Comparison of ENCODE assay signal across 15 cellular contexts in genomic region chr11:130476922-130477491, GRCh38. TPM values are rescaled to one million over a fixed set of nuclear protein-coding genes. Genes with fewer than 3 reads are reported as not detected.
A peak's percentile ranks its signal among the peaks of the same experiment; 100 is the strongest.
DNase-seq lines count a peak whose midpoint lies in the region; ATAC-seq and TF ChIP-seq lines count a peak whose summit lies in the region.
"Had no signal": no experiment of that assay in that cellular context is flagged by ENCODE, and none has a peak within 500 bp of the region (broad histone marks: within the 10 kb centered on the region; RNA-seq: fewer than 3 reads in every experiment).

No MANE protein-coding gene starts in this region.

- DNase-seq in activated naive CD8-positive, alpha-beta T cell treated with anti-CD3 and anti-CD28 coated beads for 36 hours = no peak
- DNase-seq in activated naive CD8-positive, alpha-beta T cell treated with anti-CD3 and anti-CD28 coated beads, Interleukin-2, amount 50 U/mL, for 24 hours = no peak
- peak in 2 of 5 donors; percentile 29 to 68 for DNase-seq in heart left ventricle
- DNase-seq in neural crest cell (ENCODE audit: low read depth, low spot score) = no peak
- DNase-seq in upper lobe of left lung = peak in 1 of 2 donors; percentile 65
- no peak for DNase-seq in DMS79 treated with DMSO at 0.1 percent for 48 hours (lab: John Stamatoyannopoulos, UW)
- no peak for DNase-seq in natural killer cell
- no peak for DNase-seq in COLO668 (lab: John Stamatoyannopoulos, UW; ENCODE audit: unreplicated experiment)
- DNase-seq: activated CD4-positive, alpha-beta T cell treated with anti-CD3 and anti-CD28 coated beads for 1 hour; MM.1S; naive B cell had no signal

- 67 to 79% (median 75%) methylated on average over 15 to 16 of the region's 16 CpGs for WGBS in heart left ventricle, 4 donors
- 80 to 83% methylated on average over 16 of the region's 16 CpGs for WGBS in upper lobe of left lung, 2 donors

- no peaks in the 10 kb centered on the region for H3K9me3 Mint-ChIP-seq in activated naive CD8-positive, alpha-beta T cell treated with anti-CD3 and anti-CD28 coated beads for 36 hours
- no peaks in the 10 kb centered on the region for H3K9me3 Mint-ChIP-seq in activated naive CD8-positive, alpha-beta T cell treated with anti-CD3 and anti-CD28 coated beads, Interleukin-2, amount 50 U/mL, for 24 hours
- H3K9me3 Mint-ChIP-seq in neural crest cell (no peaks in the 10 kb centered on the region), natural killer cell (no peaks in the 10 kb centered on the region)
- H3K9me3 Mint-ChIP-seq: dendritic cell treated with granulocyte-macrophage colony-stimulating factor and Interleukin-4, amounts not matched to agents 40 ng/mL and 50 ng/mL, for 4 days; naive B cell had no signal

- no peak overlapping the region for H3K4me3 Mint-ChIP-seq in activated naive CD8-positive, alpha-beta T cell treated with anti-CD3 and anti-CD28 coated beads for 36 hours
- H3K4me3 Mint-ChIP-seq in activated naive CD8-positive, alpha-beta T cell treated with anti-CD3 and anti-CD28 coated beads, Interleukin-2, amount 50 U/mL, for 24 hours = no peak overlapping the region
- no peak overlapping the region for H3K4me3 Mint-ChIP-seq in neural crest cell
- H3K4me3 Mint-ChIP-seq in natural killer cell = no peak overlapping the region
- H3K4me3 Mint-ChIP-seq: dendritic cell treated with granulocyte-macrophage colony-stimulating factor and Interleukin-4, amounts not matched to agents 40 ng/mL and 50 ng/mL, for 4 days had no signal

- no peak for TF ChIP-seq EP300 in upper lobe of left lung (IDR thresholded peaks at IDR 0.05)

- ATAC-seq in activated naive CD8-positive, alpha-beta T cell treated with anti-CD3 and anti-CD28 coated beads, Interleukin-2, amount 50 U/mL, for 24 hours = no peak
- ATAC-seq in heart left ventricle (no peak), upper lobe of left lung (ENCODE audit: low FRiP score in 2 of 2) (no peak), natural killer cell (no peak)

- no peaks in the 10 kb centered on the region for H3K27me3 Mint-ChIP-seq in activated naive CD8-positive, alpha-beta T cell treated with anti-CD3 and anti-CD28 coated beads for 36 hours
- H3K27me3 Mint-ChIP-seq in activated naive CD8-positive, alpha-beta T cell treated with anti-CD3 and anti-CD28 coated beads, Interleukin-2, amount 50 U/mL, for 24 hours = no peaks in the 10 kb centered on the region
- H3K27me3 Mint-ChIP-seq in neural crest cell (ENCODE audit: low read depth) (no peaks in the 10 kb centered on the region), natural killer cell (ENCODE audit: low read depth in 2 of 2) (peaks cover 3 to 10% of the 10 kb centered on the region in 2 donors)
- H3K27me3 Mint-ChIP-seq: dendritic cell treated with granulocyte-macrophage colony-stimulating factor and Interleukin-4, amounts not matched to agents 40 ng/mL and 50 ng/mL, for 4 days had no signal

- TF ChIP-seq POLR2A in heart left ventricle (IDR thresholded peaks at IDR 0.05) (no peak), upper lobe of left lung (IDR thresholded peaks at IDR 0.05) (no peak)

- H3K36me3 ChIP-seq in heart left ventricle (peaks cover 0 to 37% (median 19%) of the 10 kb centered on the region in 9 donors), upper lobe of left lung (peaks cover 0 to 19% (median 9%) of the 10 kb centered on the region in 4 donors)

- H3K27ac ChIP-seq in heart left ventricle = peak overlapping the region; percentile 73 to 88 (median 84)
- peak overlapping the region; percentile 17 to 66 (median 48) for H3K27ac ChIP-seq in upper lobe of left lung

- intact Hi-C loops in heart left ventricle (cut with DNase I) (loop anchor here in 4 of 10 donors (2.0 to 5.0 kb wide), 4 partner anchors 22 to 45 kb away; no protein-coding TSS in a partner anchor), natural killer cell (cut with micrococcal nuclease) (no loop called here)

- H3K4me3 ChIP-seq in heart left ventricle (no peak overlapping the region), upper lobe of left lung (no peak overlapping the region)

- TF ChIP-seq CTCF in heart left ventricle (IDR thresholded peaks at IDR 0.05) (no peak), neural crest cell (conservative IDR thresholded peaks at IDR 0.05) (no peak), upper lobe of left lung (IDR thresholded peaks at IDR 0.05) (no peak), natural killer cell (IDR thresholded peaks at IDR 0.05) (no peak)

- H3K27me3 ChIP-seq in heart left ventricle = no peaks in the 10 kb centered on the region
- H3K27me3 ChIP-seq in upper lobe of left lung = no peaks in the 10 kb centered on the region

- H3K4me1 ChIP-seq in heart left ventricle (peaks cover 11 to 57% (median 47%) of the 10 kb centered on the region in 12 donors), upper lobe of left lung (peaks cover 3 to 23% (median 8%) of the 10 kb centered on the region in 4 donors)

- H3K36me3 Mint-ChIP-seq in activated naive CD8-positive, alpha-beta T cell treated with anti-CD3 and anti-CD28 coated beads for 36 hours = no peaks in the 10 kb centered on the region
- no peaks in the 10 kb centered on the region for H3K36me3 Mint-ChIP-seq in activated naive CD8-positive, alpha-beta T cell treated with anti-CD3 and anti-CD28 coated beads, Interleukin-2, amount 50 U/mL, for 24 hours (ENCODE audit: low read depth)
- H3K36me3 Mint-ChIP-seq in neural crest cell (ENCODE audit: low read depth) (peaks cover 3% of the 10 kb centered on the region), natural killer cell (no peaks in the 10 kb centered on the region)
- H3K36me3 Mint-ChIP-seq: naive B cell had no signal

- H3K4me1 Mint-ChIP-seq in activated naive CD8-positive, alpha-beta T cell treated with anti-CD3 and anti-CD28 coated beads for 36 hours = no peaks in the 10 kb centered on the region
- H3K4me1 Mint-ChIP-seq in activated naive CD8-positive, alpha-beta T cell treated with anti-CD3 and anti-CD28 coated beads, Interleukin-2, amount 50 U/mL, for 24 hours = no peaks in the 10 kb centered on the region
- H3K4me1 Mint-ChIP-seq in neural crest cell = peaks cover 6% of the 10 kb centered on the region
- no peaks in the 10 kb centered on the region for H3K4me1 Mint-ChIP-seq in natural killer cell
- H3K4me1 Mint-ChIP-seq: naive B cell had no signal

- H3K9me3 ChIP-seq in heart left ventricle = no peaks in the 10 kb centered on the region
- no peaks in the 10 kb centered on the region for H3K9me3 ChIP-seq in upper lobe of left lung

- peak overlapping the region; percentile 18 for H3K27ac Mint-ChIP-seq in activated naive CD8-positive, alpha-beta T cell treated with anti-CD3 and anti-CD28 coated beads for 36 hours
- H3K27ac Mint-ChIP-seq in activated naive CD8-positive, alpha-beta T cell treated with anti-CD3 and anti-CD28 coated beads, Interleukin-2, amount 50 U/mL, for 24 hours = no peak overlapping the region
- H3K27ac Mint-ChIP-seq in neural crest cell (ENCODE audit: unreplicated experiment) (peak overlapping the region; percentile 57), natural killer cell (no peak overlapping the region)
- H3K27ac Mint-ChIP-seq: dendritic cell treated with granulocyte-macrophage colony-stimulating factor and Interleukin-4, amounts not matched to agents 40 ng/mL and 50 ng/mL, for 4 days; naive B cell had no signal

RNA-seq across cellular contexts. Expression of gene ADAMTS15, which starts 28.6 kb away (rescaled TPM):
- not detected for total RNA-seq in activated naive CD8-positive, alpha-beta T cell treated with anti-CD3 and anti-CD28 coated beads for 36 hours
- total RNA-seq in heart left ventricle = 10 to 100 TPM in 8 of 9 donors, 1 to 10 TPM in 1; 5.3 to 36.5 (median 16.7) TPM
- 10 to 100 TPM; 11.4 to 71.0 TPM for polyA plus RNA-seq in heart left ventricle
- total RNA-seq in neural crest cell = 7.5 and 7.7 TPM in 2 replicates
- total RNA-seq in upper lobe of left lung = 10 to 100 TPM in 2 of 6 donors, 1 to 10 TPM in 4; 2.5 to 23.0 (median 7.2) TPM
- total RNA-seq in natural killer cell = under 1 TPM in 1 of 3 donors, not detected in 2; 0.20 TPM

RNA-seq across cellular contexts. Expression of gene ADAMTS8, which starts 48.6 kb away (rescaled TPM):
- not detected for total RNA-seq in activated naive CD8-positive, alpha-beta T cell treated with anti-CD3 and anti-CD28 coated beads for 36 hours
- total RNA-seq in heart left ventricle = 1 to 10 TPM in 4 of 9 donors, under 1 TPM in 5; 0.12 to 2.8 (median 0.87) TPM
- polyA plus RNA-seq in heart left ventricle = 1 to 10 TPM in 1 of 2 donors, under 1 TPM in 1; 0.30 to 1.7 TPM
- 0.21 TPM in 1 of 2 replicates, not detected in the other for total RNA-seq in neural crest cell
- 10 to 100 TPM; 13.0 to 52.3 (median 21.5) TPM for total RNA-seq in upper lobe of left lung
- total RNA-seq in natural killer cell = not detected
- total RNA-seq: A172, fibroblast of villous mesenchyme, HT1080 had no signal

Comparison
In these comparisons a context has a peak if more than half of its experiments do, and no peak if none do; other contexts are left out.
1. H3K27ac Mint-ChIP-seq: peak in activated naive CD8-positive, alpha-beta T cell treated with anti-CD3 and anti-CD28 coated beads for 36 hours (single experiment) and neural crest cell (single experiment); none in activated naive CD8-positive, alpha-beta T cell treated with anti-CD3 and anti-CD28 coated beads, Interleukin-2, amount 50 U/mL, for 24 hours (single experiment) and natural killer cell (0 of 2).